In genomic region chr20:43960231-43960630, GRCh38 we compare ENCODE assay signal across 2 cellular contexts.
TF ChIP-seq lines count a peak whose summit lies in the region.

No MANE protein-coding gene starts in this region.

TF ChIP-seq in HepG2, 621 proteins besides CTCF, POLR2A, EP300 and RAD21:
- TF ChIP-seq ZNF589 (CRISPR knock-in tag; conservative IDR thresholded peaks at IDR 0.05) (no peak), ZNF512 (CRISPR knock-in tag; IDR thresholded peaks at IDR 0.05) (no peak), ZZZ3 (CRISPR knock-in tag; IDR thresholded peaks at IDR 0.05; ENCODE audit: borderline replicate concordance) (0 out of 2 replicates have a peak, but pooled peaks have one; percentile 44), ZNF383 (CRISPR knock-in tag; IDR thresholded peaks at IDR 0.05; ENCODE audit: borderline replicate concordance) (no peak), ELF3 (CRISPR knock-in tag; IDR thresholded peaks at IDR 0.05) (no peak), ZNF615 (CRISPR knock-in tag; IDR thresholded peaks at IDR 0.05; ENCODE audit: borderline replicate concordance) (no peak)
- TF ChIP-seq, protein P1, sequence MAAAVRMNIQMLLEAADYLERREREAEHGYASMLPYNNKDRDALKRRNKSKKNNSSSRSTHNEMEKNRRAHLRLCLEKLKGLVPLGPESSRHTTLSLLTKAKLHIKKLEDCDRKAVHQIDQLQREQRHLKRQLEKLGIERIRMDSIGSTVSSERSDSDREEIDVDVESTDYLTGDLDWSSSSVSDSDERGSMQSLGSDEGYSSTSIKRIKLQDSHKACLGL (CRISPR knock-in tag; IDR thresholded peaks at IDR 0.05): 0 out of 2 replicates have a peak, but pooled peaks have one; percentile 34

TF ChIP-seq in H1, 55 proteins besides CTCF, POLR2A, EP300 and RAD21:
- no peak for TF ChIP-seq SIX5 (IDR thresholded peaks at IDR 0.05; ENCODE audit: low read depth, low read length)
- TF ChIP-seq RNF2 (IDR thresholded peaks at IDR 0.05; ENCODE audit: borderline replicate concordance, low read depth, low read length, missing control alignments, poor library complexity, severe bottlenecking): no peak
- no peak for TF ChIP-seq NRF1 (IDR thresholded peaks at IDR 0.05; ENCODE audit: low read depth, low read length)
- TF ChIP-seq CHD2 (IDR thresholded peaks at IDR 0.05; ENCODE audit: low read length): no peak
- TF ChIP-seq TAF7 (optimal IDR thresholded peaks at IDR 0.05; ENCODE audit: borderline replicate concordance, low read depth, low read length): no peak
- no peak for TF ChIP-seq GTF2F1 (IDR thresholded peaks at IDR 0.05; ENCODE audit: borderline replicate concordance, low read depth, low read length)
- TF ChIP-seq MAFK (IDR thresholded peaks at IDR 0.05; ENCODE audit: low read depth, low read length): no peak
- no peak for TF ChIP-seq BCL11A (IDR thresholded peaks at IDR 0.05; ENCODE audit: low read depth in 2 of 2, low read length in 2 of 2)
- no peak for TF ChIP-seq HDAC6 (IDR thresholded peaks at IDR 0.05; ENCODE audit: low read depth, low read length)
- TF ChIP-seq SP1 (IDR thresholded peaks at IDR 0.05; ENCODE audit: low read depth, low read length): no peak
TF ChIP-seq in H1: peak in this region for 0.
